Comparison of ENCODE assay signal across 28 cellular contexts in the genomic region with DNA sequence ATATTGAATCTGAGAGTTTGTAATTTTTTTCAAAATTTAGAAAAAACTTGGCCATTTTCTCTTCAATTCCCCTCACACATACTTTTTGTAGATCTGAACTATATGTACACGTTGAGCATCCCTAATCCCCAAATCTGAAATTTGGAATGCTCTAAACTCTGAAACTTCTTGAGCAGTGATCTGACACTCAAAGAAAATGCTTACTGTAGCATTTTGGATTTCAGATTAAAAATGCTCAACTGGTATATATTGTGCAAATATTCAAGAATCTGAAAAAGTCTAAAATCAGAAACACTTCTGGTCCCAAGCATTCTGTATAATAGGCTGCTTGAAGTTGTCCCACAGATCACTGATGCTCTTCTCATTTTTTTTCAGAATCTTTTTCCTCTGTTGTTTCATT.
"Had no signal": no experiment of that assay in that cellular context is flagged by ENCODE, and none has a peak within 500 bp of the region (broad histone marks: within the 10 kb centered on the region; RNA-seq: fewer than 3 reads in every experiment).

No MANE protein-coding gene starts in this region.

- H3K27ac ChIP-seq: colonic mucosa, coronary artery, dorsolateral prefrontal cortex, epithelial cell of prostate, esophagus muscularis mucosa, esophagus squamous epithelium, foreskin keratinocyte, gastrocnemius medialis, gastroesophageal sphincter, heart left ventricle, heart right ventricle had no signal

- FAIRE-seq: colon, endometrium, endothelial cell of umbilical vein, frontal cortex had no signal

- DNase-seq: colonic mucosa; cortex of kidney; dermis blood vessel endothelial cell; dorsolateral prefrontal cortex; effector CD4-positive, alpha-beta T cell; effector CD8-positive, alpha-beta T cell; effector memory CD4-positive, alpha-beta T cell; effector memory CD8-positive, alpha-beta T cell; endodermal cell; erythroblast; esophagus squamous epithelium; foreskin fibroblast; foreskin keratinocyte; foreskin melanocyte; gastrocnemius medialis; glutamatergic neuron; head of caudate nucleus; heart left ventricle; heart right ventricle had no signal

- ATAC-seq: effector memory CD8-positive, alpha-beta T cell; esophagus mucosa; foreskin keratinocyte; gastrocnemius medialis; gastroesophageal sphincter; heart left ventricle; heart right ventricle had no signal

- H3K4me1 ChIP-seq: colonic mucosa, esophagus muscularis mucosa, esophagus squamous epithelium, foreskin keratinocyte, gastrocnemius medialis, gastroesophageal sphincter, heart left ventricle, heart right ventricle had no signal

- H3K36me3 ChIP-seq: colonic mucosa, esophagus squamous epithelium had no signal

- H3K27me3 ChIP-seq: colonic mucosa, dorsolateral prefrontal cortex, esophagus muscularis mucosa, esophagus squamous epithelium, gastrocnemius medialis, gastroesophageal sphincter, heart left ventricle, heart right ventricle had no signal

- H3K4me3 ChIP-seq: colonic mucosa, coronary artery, dorsolateral prefrontal cortex, esophagus muscularis mucosa, esophagus squamous epithelium, gastrocnemius medialis, gastroesophageal sphincter, heart left ventricle, heart right ventricle had no signal

- H3K9me3 ChIP-seq: colonic mucosa, gastrocnemius medialis had no signal
